1 cellular context compared by ENCODE assay signal in genomic region chr9:74770508-74771261, GRCh38.
TF ChIP-seq lines count a peak whose summit lies in the region.

No MANE protein-coding gene starts in this region.

TF ChIP-seq in HepG2, 621 proteins besides CTCF, POLR2A, EP300 and RAD21 (continued from another document):
- TF ChIP-seq AFF4 (CRISPR knock-in tag; IDR thresholded peaks at IDR 0.05): no peak
- peak; percentile 60 for TF ChIP-seq GATAD2A (CRISPR knock-in tag; IDR thresholded peaks at IDR 0.05)
- TF ChIP-seq KDM5B (CRISPR knock-in tag; IDR thresholded peaks at IDR 0.05; ENCODE audit: borderline replicate concordance): 0 out of 2 replicates have a peak, but pooled peaks have one; percentile 19
- TF ChIP-seq, protein P1, sequence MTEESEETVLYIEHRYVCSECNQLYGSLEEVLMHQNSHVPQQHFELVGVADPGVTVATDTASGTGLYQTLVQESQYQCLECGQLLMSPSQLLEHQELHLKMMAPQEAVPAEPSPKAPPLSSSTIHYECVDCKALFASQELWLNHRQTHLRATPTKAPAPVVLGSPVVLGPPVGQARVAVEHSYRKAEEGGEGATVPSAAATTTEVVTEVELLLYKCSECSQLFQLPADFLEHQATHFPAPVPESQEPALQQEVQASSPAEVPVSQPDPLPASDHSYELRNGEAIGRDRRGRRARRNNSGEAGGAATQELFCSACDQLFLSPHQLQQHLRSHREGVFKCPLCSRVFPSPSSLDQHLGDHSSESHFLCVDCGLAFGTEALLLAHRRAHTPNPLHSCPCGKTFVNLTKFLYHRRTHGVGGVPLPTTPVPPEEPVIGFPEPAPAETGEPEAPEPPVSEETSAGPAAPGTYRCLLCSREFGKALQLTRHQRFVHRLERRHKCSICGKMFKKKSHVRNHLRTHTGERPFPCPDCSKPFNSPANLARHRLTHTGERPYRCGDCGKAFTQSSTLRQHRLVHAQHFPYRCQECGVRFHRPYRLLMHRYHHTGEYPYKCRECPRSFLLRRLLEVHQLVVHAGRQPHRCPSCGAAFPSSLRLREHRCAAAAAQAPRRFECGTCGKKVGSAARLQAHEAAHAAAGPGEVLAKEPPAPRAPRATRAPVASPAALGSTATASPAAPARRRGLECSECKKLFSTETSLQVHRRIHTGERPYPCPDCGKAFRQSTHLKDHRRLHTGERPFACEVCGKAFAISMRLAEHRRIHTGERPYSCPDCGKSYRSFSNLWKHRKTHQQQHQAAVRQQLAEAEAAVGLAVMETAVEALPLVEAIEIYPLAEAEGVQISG (CRISPR knock-in tag; IDR thresholded peaks at IDR 0.05): peak; percentile 49
- TF ChIP-seq HNF4A (CRISPR knock-in tag; IDR thresholded peaks at IDR 0.05): no peak
- TF ChIP-seq ZSCAN21 (CRISPR knock-in tag; IDR thresholded peaks at IDR 0.05; ENCODE audit: borderline replicate concordance): 0 out of 2 replicates have a peak, but pooled peaks have one; percentile 26
- no peak for TF ChIP-seq SOX6 (IDR thresholded peaks at IDR 0.05)
- TF ChIP-seq SOX6 (CRISPR knock-in tag; IDR thresholded peaks at IDR 0.05): no peak
- peak; percentile 32 for TF ChIP-seq TEAD3 (CRISPR knock-in tag; optimal IDR thresholded peaks at IDR 0.05; ENCODE audit: borderline replicate concordance)
- no peak for TF ChIP-seq CHD2 (IDR thresholded peaks at IDR 0.05; ENCODE audit: low read depth, low read length)
- TF ChIP-seq ZNF878 (CRISPR knock-in tag; IDR thresholded peaks at IDR 0.05): no peak
- no peak for TF ChIP-seq ZNF446 (CRISPR knock-in tag; IDR thresholded peaks at IDR 0.05)
- TF ChIP-seq STAG1 (CRISPR knock-in tag; IDR thresholded peaks at IDR 0.05): peak; percentile 54
- no peak for TF ChIP-seq ZNF20 (CRISPR knock-in tag; IDR thresholded peaks at IDR 0.05)
- 0 out of 2 replicates have a peak, but pooled peaks have one; percentile 32 for TF ChIP-seq ZNF619 (CRISPR knock-in tag; IDR thresholded peaks at IDR 0.05)
- TF ChIP-seq MAF1 (CRISPR knock-in tag; IDR thresholded peaks at IDR 0.05; ENCODE audit: borderline replicate concordance): no peak
- 0 out of 2 replicates have a peak, but pooled peaks have one; percentile 27 for TF ChIP-seq SAP130 (CRISPR knock-in tag; IDR thresholded peaks at IDR 0.05; ENCODE audit: low read depth)
- TF ChIP-seq HNRNPLL (IDR thresholded peaks at IDR 0.05; ENCODE audit: low read depth, low read length, poor library complexity, severe bottlenecking): peak; percentile 21
- TF ChIP-seq, protein P2, sequence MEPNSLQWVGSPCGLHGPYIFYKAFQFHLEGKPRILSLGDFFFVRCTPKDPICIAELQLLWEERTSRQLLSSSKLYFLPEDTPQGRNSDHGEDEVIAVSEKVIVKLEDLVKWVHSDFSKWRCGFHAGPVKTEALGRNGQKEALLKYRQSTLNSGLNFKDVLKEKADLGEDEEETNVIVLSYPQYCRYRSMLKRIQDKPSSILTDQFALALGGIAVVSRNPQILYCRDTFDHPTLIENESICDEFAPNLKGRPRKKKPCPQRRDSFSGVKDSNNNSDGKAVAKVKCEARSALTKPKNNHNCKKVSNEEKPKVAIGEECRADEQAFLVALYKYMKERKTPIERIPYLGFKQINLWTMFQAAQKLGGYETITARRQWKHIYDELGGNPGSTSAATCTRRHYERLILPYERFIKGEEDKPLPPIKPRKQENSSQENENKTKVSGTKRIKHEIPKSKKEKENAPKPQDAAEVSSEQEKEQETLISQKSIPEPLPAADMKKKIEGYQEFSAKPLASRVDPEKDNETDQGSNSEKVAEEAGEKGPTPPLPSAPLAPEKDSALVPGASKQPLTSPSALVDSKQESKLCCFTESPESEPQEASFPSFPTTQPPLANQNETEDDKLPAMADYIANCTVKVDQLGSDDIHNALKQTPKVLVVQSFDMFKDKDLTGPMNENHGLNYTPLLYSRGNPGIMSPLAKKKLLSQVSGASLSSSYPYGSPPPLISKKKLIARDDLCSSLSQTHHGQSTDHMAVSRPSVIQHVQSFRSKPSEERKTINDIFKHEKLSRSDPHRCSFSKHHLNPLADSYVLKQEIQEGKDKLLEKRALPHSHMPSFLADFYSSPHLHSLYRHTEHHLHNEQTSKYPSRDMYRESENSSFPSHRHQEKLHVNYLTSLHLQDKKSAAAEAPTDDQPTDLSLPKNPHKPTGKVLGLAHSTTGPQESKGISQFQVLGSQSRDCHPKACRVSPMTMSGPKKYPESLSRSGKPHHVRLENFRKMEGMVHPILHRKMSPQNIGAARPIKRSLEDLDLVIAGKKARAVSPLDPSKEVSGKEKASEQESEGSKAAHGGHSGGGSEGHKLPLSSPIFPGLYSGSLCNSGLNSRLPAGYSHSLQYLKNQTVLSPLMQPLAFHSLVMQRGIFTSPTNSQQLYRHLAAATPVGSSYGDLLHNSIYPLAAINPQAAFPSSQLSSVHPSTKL (CRISPR knock-in tag; IDR thresholded peaks at IDR 0.05): 0 out of 2 replicates have a peak, but pooled peaks have one; percentile 20
- TF ChIP-seq ZNF331 (CRISPR knock-in tag; IDR thresholded peaks at IDR 0.05): 0 out of 2 replicates have a peak, but pooled peaks have one; percentile 28
- no peak for TF ChIP-seq HMG20B (CRISPR knock-in tag; conservative IDR thresholded peaks at IDR 0.05)
- TF ChIP-seq, protein P3, sequence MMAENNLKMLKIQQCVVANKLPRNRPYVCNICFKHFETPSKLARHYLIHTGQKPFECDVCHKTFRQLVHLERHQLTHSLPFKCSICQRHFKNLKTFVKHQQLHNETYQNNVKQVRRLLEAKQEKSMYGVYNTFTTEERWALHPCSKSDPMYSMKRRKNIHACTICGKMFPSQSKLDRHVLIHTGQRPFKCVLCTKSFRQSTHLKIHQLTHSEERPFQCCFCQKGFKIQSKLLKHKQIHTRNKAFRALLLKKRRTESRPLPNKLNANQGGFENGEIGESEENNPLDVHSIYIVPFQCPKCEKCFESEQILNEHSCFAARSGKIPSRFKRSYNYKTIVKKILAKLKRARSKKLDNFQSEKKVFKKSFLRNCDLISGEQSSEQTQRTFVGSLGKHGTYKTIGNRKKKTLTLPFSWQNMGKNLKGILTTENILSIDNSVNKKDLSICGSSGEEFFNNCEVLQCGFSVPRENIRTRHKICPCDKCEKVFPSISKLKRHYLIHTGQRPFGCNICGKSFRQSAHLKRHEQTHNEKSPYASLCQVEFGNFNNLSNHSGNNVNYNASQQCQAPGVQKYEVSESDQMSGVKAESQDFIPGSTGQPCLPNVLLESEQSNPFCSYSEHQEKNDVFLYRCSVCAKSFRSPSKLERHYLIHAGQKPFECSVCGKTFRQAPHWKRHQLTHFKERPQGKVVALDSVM (CRISPR knock-in tag; IDR thresholded peaks at IDR 0.05): peak; percentile 71
- 0 out of 2 replicates have a peak, but pooled peaks have one; percentile 18 for TF ChIP-seq KAT8 (CRISPR knock-in tag; IDR thresholded peaks at IDR 0.05)
- no peak for TF ChIP-seq TERF1 (CRISPR knock-in tag; IDR thresholded peaks at IDR 0.05)
- TF ChIP-seq MYC (CRISPR knock-in tag; IDR thresholded peaks at IDR 0.05; ENCODE audit: borderline replicate concordance): peak; percentile 83; the same call in 1 of the 2 replicates
- TF ChIP-seq NONO (IDR thresholded peaks at IDR 0.05): no peak
- TF ChIP-seq NONO (CRISPR knock-in tag; conservative IDR thresholded peaks at IDR 0.05): 0 out of 2 replicates have a peak, but pooled peaks have one; percentile 25
- TF ChIP-seq ZBTB7A (CRISPR knock-in tag; IDR thresholded peaks at IDR 0.05): peak; percentile 74; the same call in 1 of the 2 replicates
- 0 out of 2 replicates have a peak, but pooled peaks have one; percentile 29 for TF ChIP-seq ERF (CRISPR knock-in tag; IDR thresholded peaks at IDR 0.05)
- TF ChIP-seq MAX (IDR thresholded peaks at IDR 0.05): peak; percentile 71
TF ChIP-seq in HepG2: peak in this region for 27.
